In genomic region chr16:46629331-46629843, GRCh38 we compare ENCODE assay signal across 8 cellular contexts. TPM values are rescaled to one million over a fixed set of nuclear protein-coding genes. Genes with fewer than 3 reads are reported as not detected.
A peak's percentile ranks its signal among the peaks of the same experiment; 100 is the strongest.
DNase-seq lines count a peak whose midpoint lies in the region; ATAC-seq, FAIRE-seq and TF ChIP-seq lines count a peak whose summit lies in the region.

No MANE protein-coding gene starts in this region.

- peaks cover 14% of the 10 kb centered on the region for H3K4me1 ChIP-seq in Karpas-422 (ENCODE audit: low read length)
- H3K4me1 ChIP-seq in astrocyte (ENCODE audit: insufficient read depth, low read length): no peaks in the 10 kb centered on the region

- no peak overlapping the region for H3K4me3 Mint-ChIP-seq in astrocyte (ENCODE audit: unreplicated experiment)

- intact Hi-C loops in posterior vena cava (cut with DNase I): no loop called here

- peaks cover 7% of the 10 kb centered on the region for H3K4me1 Mint-ChIP-seq in astrocyte (ENCODE audit: low read depth, unreplicated experiment)

- H3K27me3 ChIP-seq in Karpas-422 (ENCODE audit: low read length) (no peaks in the 10 kb centered on the region), astrocyte (ENCODE audit: insufficient read depth, low read length) (no peaks in the 10 kb centered on the region)

- H3K4me2 ChIP-seq in Karpas-422 (ENCODE audit: low read depth, low read length, poor library complexity, severe bottlenecking): no peak overlapping the region
- peak overlapping the region; percentile 66 for H3K4me2 ChIP-seq in astrocyte (ENCODE audit: low read length)

- peak; percentile 73 for DNase-seq in DMS 273 treated with DMSO at 0.1 percent for 48 hours (lab: John Stamatoyannopoulos, UW)
- peak; percentile 43 for DNase-seq in Karpas-422
- DNase-seq in astrocyte (ENCODE audit: low read depth): peak; percentile 40
- DNase-seq in left kidney (ENCODE audit: low read depth, low spot score): peak; percentile 50
- no peak for DNase-seq in D341Med (ENCODE audit: low spot score)
- no peak for DNase-seq in posterior vena cava (ENCODE audit: low spot score)
- no peak for DNase-seq in NK-92 (lab: John Stamatoyannopoulos, UW; ENCODE audit: unreplicated experiment)

- no peak overlapping the region for H3K4me3 ChIP-seq in Karpas-422 (ENCODE audit: low read length)
- H3K4me3 ChIP-seq in astrocyte (ENCODE audit: insufficient read depth, low read depth, low read length): no peak overlapping the region

- H3K9me3 ChIP-seq in Karpas-422 (ENCODE audit: low read length): no peaks in the 10 kb centered on the region
- no peaks in the 10 kb centered on the region for H3K9me3 ChIP-seq in astrocyte (ENCODE audit: insufficient read depth, low read depth, low read length)

- no peak for ATAC-seq in GM21447 (IDR thresholded peaks at IDR 0.05; ENCODE audit: unreplicated experiment)

- no peaks in the 10 kb centered on the region for H3K9me2 ChIP-seq in Karpas-422 (replicated peaks; ENCODE audit: insufficient read depth, low read length)

- H4K20me1 ChIP-seq in Karpas-422 (ENCODE audit: insufficient read depth, low read depth, low read length) (no peaks in the 10 kb centered on the region), astrocyte (ENCODE audit: insufficient read depth, low read length) (no peaks in the 10 kb centered on the region)

- H3K27ac Mint-ChIP-seq in astrocyte (ENCODE audit: unreplicated experiment): peak overlapping the region; percentile 62

- peak; percentile 88 for FAIRE-seq in astrocyte (lab: Jason Lieb, UNC)

- peaks cover 6% of the 10 kb centered on the region for H3K27me3 Mint-ChIP-seq in astrocyte (ENCODE audit: low read depth, unreplicated experiment)

- no peaks in the 10 kb centered on the region for H3K79me2 ChIP-seq in Karpas-422 (ENCODE audit: low read length)
- H3K79me2 ChIP-seq in astrocyte (ENCODE audit: insufficient read depth, low read length): no peaks in the 10 kb centered on the region

- H3K36me3 ChIP-seq in Karpas-422 (ENCODE audit: insufficient read depth, low read length) (no peaks in the 10 kb centered on the region), astrocyte (ENCODE audit: insufficient read depth, low read length) (no peaks in the 10 kb centered on the region)

- H3K9ac ChIP-seq in Karpas-422 (ENCODE audit: low read length) (no peak overlapping the region), astrocyte (ENCODE audit: low read length) (peak overlapping the region; percentile 12)

- no peak overlapping the region for H3K27ac ChIP-seq in Karpas-422 (ENCODE audit: low read length)
- H3K27ac ChIP-seq in astrocyte (ENCODE audit: low read depth, low read length): no peak overlapping the region

- peak; percentile 50 for TF ChIP-seq CTCF in astrocyte (IDR thresholded peaks at IDR 0.05; ENCODE audit: insufficient read depth, low read depth, low read length)

- H2AFZ ChIP-seq in Karpas-422 (ENCODE audit: low read length): peak overlapping the region; percentile 50; the same call in 1 of the 2 replicates
- peak overlapping the region; percentile 80 for H2AFZ ChIP-seq in astrocyte (ENCODE audit: low read depth, low read length)

- H3K36me3 Mint-ChIP-seq in astrocyte (ENCODE audit: low read depth, unreplicated experiment): peaks cover 2% of the 10 kb centered on the region

- no peaks in the 10 kb centered on the region for H3K9me3 Mint-ChIP-seq in astrocyte (ENCODE audit: unreplicated experiment)

RNA-seq across cellular contexts. Expression of gene SHCBP1, which starts 8.2 kb away (rescaled TPM):
- 15.5 and 15.7 TPM in 2 replicates for total RNA-seq in Karpas-422 (2014; rRNA removed; shearing (Covaris generic); ENCODE audit: low replicate concordance)
- total RNA-seq in astrocyte (2.1 and 3.4 TPM in 2 replicates), posterior vena cava (1 to 10 TPM in 1 of 2 donors, under 1 TPM in 1; 0.76 to 2.5 TPM)

RNA-seq across cellular contexts. Expression of gene VPS35, which starts 59.6 kb away (rescaled TPM):
- total RNA-seq in Karpas-422 (2014; rRNA removed; shearing (Covaris generic); ENCODE audit: low replicate concordance): 47.5 and 91.1 TPM in 2 replicates
- 135 and 137 TPM in 2 replicates for total RNA-seq in astrocyte
- 10 to 100 TPM; 75.1 to 78.7 TPM for total RNA-seq in posterior vena cava

Comparison
In these comparisons a context has a peak if more than half of its experiments do, and no peak if none do; other contexts are left out.
1. DNase-seq: peak in DMS 273 treated with DMSO at 0.1 percent for 48 hours (single experiment), Karpas-422 (single experiment), astrocyte (single experiment) and left kidney (single experiment); none in D341Med (single experiment), posterior vena cava (single experiment) and NK-92 (single experiment).